17 cellular contexts compared by ENCODE assay signal in genomic region chr16:11042205-11042604, GRCh38.
DNase-seq lines count a peak whose midpoint lies in the region; ATAC-seq, FAIRE-seq and TF ChIP-seq lines count a peak whose summit lies in the region.
"Had no signal": no experiment of that assay in that cellular context is flagged by ENCODE, and none has a peak within 500 bp of the region (broad histone marks: within the 10 kb centered on the region; RNA-seq: fewer than 3 reads in every experiment).

No MANE protein-coding gene starts in this region.

- no peak for ATAC-seq in HepG2
- ATAC-seq in right lobe of liver, result no peak
- no peak for ATAC-seq in GM19455 (IDR thresholded peaks at IDR 0.05; ENCODE audit: unreplicated experiment)

- DNase-seq in HepG2 (ENCODE audit: low spot score) (no peak), right lobe of liver (no peak), NCI-H510A treated with DMSO at 0.1 percent for 48 hours (lab: John Stamatoyannopoulos, UW) (peak; percentile 50), sigmoid colon (peak; percentile 55), amygdala (lab: John Stamatoyannopoulos, UW) (no peak)
- DNase-seq in activated T-helper 2 cell treated with anti-CD3 and anti-CD28 coated beads, Interferon-gamma antibody, Interleukin-2, Interleukin-4, amounts not matched to agents 10 μg/mL and 5 μg/mL and 100 μg/mL, durations not matched to agents 14 hours and 24 hours and 36 hours (ENCODE audit: low spot score), result no peak
- DNase-seq: C1 segment of cervical spinal cord; Calu3; CD4-positive, alpha-beta T cell; DMS 273 treated with DMSO at 0.1 percent for 48 hours; GF-D8; HCEC 1CT; HFFc6 had no signal

- H3K9me3 Mint-ChIP-seq in activated T-helper 2 cell treated with anti-CD3 and anti-CD28 coated beads, Interferon-gamma antibody, Interleukin-2, Interleukin-4, amounts not matched to agents 10 μg/mL and 5 μg/mL and 100 μg/mL, durations not matched to agents 14 hours and 24 hours and 36 hours, result no peaks in the 10 kb centered on the region
- H3K9me3 Mint-ChIP-seq: CD4-positive, alpha-beta T cell; HFFc6 had no signal

- peaks cover 72% of the 10 kb centered on the region for H3K36me3 Mint-ChIP-seq in activated T-helper 2 cell treated with anti-CD3 and anti-CD28 coated beads, Interferon-gamma antibody, Interleukin-2, Interleukin-4, amounts not matched to agents 10 μg/mL and 5 μg/mL and 100 μg/mL, durations not matched to agents 14 hours and 24 hours and 36 hours (ENCODE audit: low read depth)

- H3K4me3 ChIP-seq in HepG2 (replicated peaks in 1 of 3; ENCODE audit: insufficient read depth in 1 of 3, low read depth in 2 of 3, low read length in 3 of 3) (no peak overlapping the region), right lobe of liver (no peak overlapping the region), sigmoid colon (no peak overlapping the region)

- intact Hi-C loops in HepG2 (cut with micrococcal nuclease; ENCODE audit: unreplicated experiment) (no loop called here), right lobe of liver (cut with DNase I) (no loop called here), sigmoid colon (cut with DNase I) (no loop called here)
- intact Hi-C loops in activated T-helper 2 cell treated with anti-CD3 and anti-CD28 coated beads, Interferon-gamma antibody, Interleukin-2, Interleukin-4, amounts not matched to agents 10 μg/mL and 5 μg/mL and 100 μg/mL, durations not matched to agents 14 hours and 24 hours and 36 hours (cut with micrococcal nuclease), result no loop called here

- no peak overlapping the region for H3K4me2 ChIP-seq in HepG2 (ENCODE audit: low read depth, low read length)

- TF ChIP-seq EP300 in HepG2 (IDR thresholded peaks at IDR 0.05; ENCODE audit: low read depth in 2 of 2, low read length in 2 of 2), result no peak
- TF ChIP-seq EP300 in HepG2 (CRISPR knock-in tag; IDR thresholded peaks at IDR 0.05; ENCODE audit: borderline replicate concordance), result no peak
- no peak for TF ChIP-seq EP300 in sigmoid colon (IDR thresholded peaks at IDR 0.05)

- H3K27ac ChIP-seq in HepG2 (ENCODE audit: extremely low read length, insufficient read depth, low read length) (no peak overlapping the region), right lobe of liver (no peak overlapping the region), sigmoid colon (no peak overlapping the region)
- H3K27ac ChIP-seq: HL-60 had no signal

- WGBS in HepG2 (ENCODE audit: low lambda C conversion rate), result 94% methylated on average over 11 of the region's 11 CpGs
- 86% methylated on average over 2 of the region's 11 CpGs for WGBS in right lobe of liver (ENCODE audit: insufficient coverage, low coverage, low lambda C conversion rate, missing lambda C conversion rate)
- 94 to 96% methylated on average over 11 of the region's 11 CpGs for WGBS in sigmoid colon, 2 donors

- H3K27me3 ChIP-seq in HepG2 (ENCODE audit: control insufficient read depth in 1 of 2, insufficient read depth in 2 of 2, low read length in 2 of 2), result no peaks in the 10 kb centered on the region; a peak in 1 of 5 replicates
- H3K27me3 ChIP-seq in right lobe of liver, result no peaks in the 10 kb centered on the region
- no peaks in the 10 kb centered on the region for H3K27me3 ChIP-seq in sigmoid colon

- no peaks in the 10 kb centered on the region for H3K27me3 Mint-ChIP-seq in activated T-helper 2 cell treated with anti-CD3 and anti-CD28 coated beads, Interferon-gamma antibody, Interleukin-2, Interleukin-4, amounts not matched to agents 10 μg/mL and 5 μg/mL and 100 μg/mL, durations not matched to agents 14 hours and 24 hours and 36 hours (ENCODE audit: low read depth)
- H3K27me3 Mint-ChIP-seq: B cell; CD4-positive, alpha-beta T cell had no signal

- TF ChIP-seq RAD21 in HepG2 (CRISPR knock-in tag; IDR thresholded peaks at IDR 0.05), result no peak

- no TSS peak for BruUV-seq in HepG2 (replicated peaks; lab: Mats Ljungman, UMichigan)

- no peak for TF ChIP-seq CTCF in HepG2 (CRISPR knock-in tag; IDR thresholded peaks at IDR 0.05)
- no peak for TF ChIP-seq CTCF in right lobe of liver (IDR thresholded peaks at IDR 0.05)
- no peak for TF ChIP-seq CTCF in sigmoid colon (IDR thresholded peaks at IDR 0.05)

- FAIRE-seq in HepG2 (lab: Jason Lieb, UNC), result no peak
- FAIRE-seq: GM19239 had no signal

- H3K9ac ChIP-seq in HepG2 (ENCODE audit: insufficient read depth, low read depth, low read length), result no peak overlapping the region

- H4K20me1 ChIP-seq in HepG2 (ENCODE audit: insufficient read depth, low read length), result no peaks in the 10 kb centered on the region

- H3K4me1 ChIP-seq in HepG2 (ENCODE audit: insufficient read depth, low read length) (no peaks in the 10 kb centered on the region), right lobe of liver (no peaks in the 10 kb centered on the region), sigmoid colon (peaks cover 0 to 10% (median 6%) of the 10 kb centered on the region in 4 donors)

- POLR2A ChIA-PET in HepG2 (lab: Yijun Ruan, JAX), result no interaction called here

- peaks cover 16 to 26% of the 10 kb centered on the region in 2 experiments; a peak in 4 of 5 replicates for H3K36me3 ChIP-seq in HepG2 (replicated peaks in 1 of 2; ENCODE audit: control insufficient read depth in 1 of 2, insufficient read depth in 2 of 2, low read length in 2 of 2)
- H3K36me3 ChIP-seq in right lobe of liver, result peaks cover 4 to 36% (median 11%) of the 10 kb centered on the region in 4 donors
- H3K36me3 ChIP-seq in sigmoid colon, result peaks cover 0 to 57% (median 15%) of the 10 kb centered on the region in 4 donors

- H3K9me3 ChIP-seq in HepG2 (ENCODE audit: low read length), result no peaks in the 10 kb centered on the region
- H3K9me3 ChIP-seq in right lobe of liver, result no peaks in the 10 kb centered on the region
- no peaks in the 10 kb centered on the region for H3K9me3 ChIP-seq in sigmoid colon

- no peak overlapping the region for H3K4me3 Mint-ChIP-seq in activated T-helper 2 cell treated with anti-CD3 and anti-CD28 coated beads, Interferon-gamma antibody, Interleukin-2, Interleukin-4, amounts not matched to agents 10 μg/mL and 5 μg/mL and 100 μg/mL, durations not matched to agents 14 hours and 24 hours and 36 hours (ENCODE audit: low read depth)
- H3K4me3 Mint-ChIP-seq: B cell; CD4-positive, alpha-beta T cell; HFFc6 had no signal

- no peak for TF ChIP-seq POLR2A in HepG2 (IDR thresholded peaks at IDR 0.05; ENCODE audit: insufficient read depth in 1 of 2, low read depth in 2 of 2, low read length in 2 of 2)
- no peak for TF ChIP-seq POLR2A in right lobe of liver (IDR thresholded peaks at IDR 0.05)
- TF ChIP-seq POLR2A in sigmoid colon (IDR thresholded peaks at IDR 0.05), result no peak

- H2AFZ ChIP-seq in HepG2 (ENCODE audit: low read length), result no peak overlapping the region

- in situ Hi-C loops in HepG2 (cut with HindIII; ENCODE audit: extremely low pct_ligation_motif_present, low pct_unique_long_range_greater_than_20kb), result no loop called here

- CTCF ChIA-PET in HepG2 (lab: Yijun Ruan, JAX; ENCODE audit: low intra/inter-chr PET ratio, low total read pairs), result no interaction called here

- peaks cover 35% of the 10 kb centered on the region for H3K4me1 Mint-ChIP-seq in activated T-helper 2 cell treated with anti-CD3 and anti-CD28 coated beads, Interferon-gamma antibody, Interleukin-2, Interleukin-4, amounts not matched to agents 10 μg/mL and 5 μg/mL and 100 μg/mL, durations not matched to agents 14 hours and 24 hours and 36 hours (ENCODE audit: low read depth)
- H3K4me1 Mint-ChIP-seq: B cell had no signal

- H3K27ac Mint-ChIP-seq in activated T-helper 2 cell treated with anti-CD3 and anti-CD28 coated beads, Interferon-gamma antibody, Interleukin-2, Interleukin-4, amounts not matched to agents 10 μg/mL and 5 μg/mL and 100 μg/mL, durations not matched to agents 14 hours and 24 hours and 36 hours, result no peak overlapping the region
- H3K27ac Mint-ChIP-seq: B cell; CD4-positive, alpha-beta T cell; HFFc6 had no signal

- H3K79me2 ChIP-seq in HepG2 (ENCODE audit: insufficient read depth, low read length), result no peaks in the 10 kb centered on the region

TF ChIP-seq in HepG2, 621 proteins besides CTCF, POLR2A, EP300 and RAD21:
- TF ChIP-seq ARID2 (CRISPR knock-in tag; IDR thresholded peaks at IDR 0.05; ENCODE audit: borderline replicate concordance) (no peak), MTA1 (CRISPR knock-in tag; IDR thresholded peaks at IDR 0.05; ENCODE audit: borderline replicate concordance) (0 out of 2 replicates have a peak, but pooled peaks have one; percentile 26)

Comparison
In these comparisons a context has a peak if more than half of its experiments do, and no peak if none do; other contexts are left out.
1. DNase-seq: peak in NCI-H510A treated with DMSO at 0.1 percent for 48 hours (single experiment) and sigmoid colon (single experiment); none in HepG2 (single experiment), right lobe of liver (0 of 3), amygdala (0 of 56) and activated T-helper 2 cell treated with anti-CD3 and anti-CD28 coated beads, Interferon-gamma antibody, Interleukin-2, Interleukin-4, amounts not matched to agents 10 μg/mL and 5 μg/mL and 100 μg/mL, durations not matched to agents 14 hours and 24 hours and 36 hours (single experiment).